In the genomic region with DNA sequence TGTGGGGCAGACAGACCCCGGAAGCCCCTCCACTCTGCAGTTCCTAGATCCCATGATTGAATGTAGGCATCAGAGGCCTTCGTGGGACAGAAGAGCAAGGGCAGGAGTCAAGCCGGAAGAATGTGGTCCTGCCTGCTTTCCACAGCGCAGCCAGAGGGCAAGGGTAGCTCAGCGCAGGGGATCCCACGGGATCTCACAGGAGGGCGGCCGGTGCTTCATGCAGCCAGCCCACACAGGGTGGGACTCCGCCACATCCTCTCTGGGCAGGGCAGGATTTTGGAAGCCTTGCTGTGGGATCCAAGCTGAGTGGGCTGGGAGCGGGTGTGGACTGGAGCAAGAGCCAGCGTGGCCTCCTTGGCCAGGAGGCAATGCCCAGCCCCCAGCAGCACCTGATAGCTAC, we compare ENCODE assay signal across 24 cellular contexts. TPM values are rescaled to one million over a fixed set of nuclear protein-coding genes. Genes with fewer than 3 reads are reported as not detected.
DNase-seq lines count a peak whose midpoint lies in the region; ATAC-seq and TF ChIP-seq lines count a peak whose summit lies in the region.
"Had no signal": no experiment of that assay in that cellular context is flagged by ENCODE, and none has a peak within 500 bp of the region (broad histone marks: within the 10 kb centered on the region; RNA-seq: fewer than 3 reads in every experiment).

No MANE protein-coding gene starts in this region.

- H3K27ac ChIP-seq in HEK293 (ENCODE audit: extremely low read depth, low read depth, low read length) (no peak overlapping the region), trophoblast cell (ENCODE audit: low read depth, low read length) (no peak overlapping the region), tibial nerve (no peak overlapping the region)
- H3K27ac ChIP-seq: C4-2B, KMS-11, PC-9, SK-N-MC had no signal

- no peak for TF ChIP-seq POLR2A in tibial nerve (IDR thresholded peaks at IDR 0.05)

- no peak overlapping the region for H3K4me3 ChIP-seq in HEK293 (ENCODE audit: low read depth, low read length)
- H3K4me3 ChIP-seq in fibroblast of the aortic adventitia (ENCODE audit: low read depth, low read length): no peak overlapping the region
- H3K4me3 ChIP-seq in trophoblast cell (ENCODE audit: low read depth, low read length): no peak overlapping the region
- H3K4me3 ChIP-seq in tibial nerve: no peak overlapping the region
- H3K4me3 ChIP-seq: PC-9, SK-N-MC had no signal

- no peaks in the 10 kb centered on the region for H3K9me3 ChIP-seq in HEK293 (ENCODE audit: control insufficient read depth, insufficient read depth, low read depth, low read length)
- peaks cover 7% of the 10 kb centered on the region for H3K9me3 ChIP-seq in trophoblast cell (ENCODE audit: insufficient read depth, low read depth, low read length)
- no peaks in the 10 kb centered on the region for H3K9me3 ChIP-seq in tibial nerve
- H3K9me3 ChIP-seq: Caco-2 had no signal

- H3K79me2 ChIP-seq in trophoblast cell (ENCODE audit: control insufficient read depth, insufficient read depth, low read length, poor library complexity): no peaks in the 10 kb centered on the region

- H2BK120ac ChIP-seq in trophoblast cell (ENCODE audit: insufficient read depth, low read length, poor library complexity): no peak overlapping the region

- H3K4me2 ChIP-seq in trophoblast cell (ENCODE audit: low read length): peak overlapping the region; percentile 40
- H3K4me2 ChIP-seq: KMS-11, PC-9 had no signal

- TF ChIP-seq CTCF in HEK293 (tag by site-specific recombination; IDR thresholded peaks at IDR 0.05) (no peak), fibroblast of the aortic adventitia (IDR thresholded peaks at IDR 0.05; ENCODE audit: insufficient read depth, low read length) (no peak), tibial nerve (IDR thresholded peaks at IDR 0.05) (no peak)

- no peaks in the 10 kb centered on the region for H3K27me3 ChIP-seq in trophoblast cell (ENCODE audit: insufficient read depth, low read length)
- H3K27me3 ChIP-seq in tibial nerve: no peaks in the 10 kb centered on the region

- H3K4me1 ChIP-seq in HEK293 (ENCODE audit: control insufficient read depth, insufficient read depth, low read length) (no peaks in the 10 kb centered on the region), trophoblast cell (ENCODE audit: control insufficient read depth in 1 of 2, insufficient read depth in 2 of 2, low read length in 2 of 2) (peaks cover 11 to 12% of the 10 kb centered on the region in 2 experiments), tibial nerve (peaks cover 0 to 9% (median 0%) of the 10 kb centered on the region in 4 donors)

- H2AFZ ChIP-seq in trophoblast cell (ENCODE audit: insufficient read depth, low read length, poor library complexity): no peak overlapping the region
- H2AFZ ChIP-seq: PC-9 had no signal

- no peak overlapping the region for H4K12ac ChIP-seq in trophoblast cell (ENCODE audit: low read depth, low read length)

- no CpG with 5 or more reads among the region's 11 CpGs for WGBS in trophoblast cell (ENCODE audit: extremely low coverage, insufficient coverage, insufficient read length)
- WGBS in tibial nerve, 2 donors: 58 to 75% methylated on average over 10 to 11 of the region's 11 CpGs

- H3K14ac ChIP-seq in trophoblast cell (ENCODE audit: low read length): no peak overlapping the region

- H2BK5ac ChIP-seq in trophoblast cell (ENCODE audit: low read depth, low read length, poor library complexity): no peak overlapping the region

- no peak overlapping the region for H4K8ac ChIP-seq in trophoblast cell (ENCODE audit: low read depth, low read length)

- no peak for TF ChIP-seq EP300 in tibial nerve (IDR thresholded peaks at IDR 0.05)

- H2AK5ac ChIP-seq in trophoblast cell (ENCODE audit: low read length): no peak overlapping the region

- CTCF ChIA-PET in HEK293 (lab: Yijun Ruan, JAX): interaction anchor here (1.2 kb wide), 1 partner anchor 8 kb away, joined by 3 read pairs; no protein-coding TSS in a partner anchor

- H2BK12ac ChIP-seq in trophoblast cell (ENCODE audit: low read length): no peak overlapping the region

- DNase-seq in ELF-1 (ENCODE audit: low read depth, low spot score) (peak; percentile 63), fibroblast of the aortic adventitia (ENCODE audit: low read depth) (peak; percentile 8), trophoblast cell (peak; percentile 71 to 80), tibial nerve (ENCODE audit: low spot score in 2 of 2) (no peak), NCI-H345 treated with DMSO at 0.1 percent for 48 hours (lab: John Stamatoyannopoulos, UW; ENCODE audit: unreplicated experiment) (no peak)
- DNase-seq: CD8-positive, alpha-beta T cell; DMS 273 treated with DMSO at 0.1 percent for 48 hours; DMS79; EL; GF-D8; HFFc6; MM.1S; NCI-H2029 treated with DMSO at 0.1 percent for 48 hours; NCI-H526 treated with DMSO at 0.1 percent for 48 hours; PC-9; SIG-M5 had no signal

- POLR2A ChIA-PET in HEK293 (lab: Yijun Ruan, JAX): no interaction called here

- peaks cover 2% of the 10 kb centered on the region for H3K79me1 ChIP-seq in trophoblast cell (ENCODE audit: low read length)

- no peak for ATAC-seq in HG03439 (IDR thresholded peaks at IDR 0.05; ENCODE audit: unreplicated experiment)
- ATAC-seq: CD8-positive, alpha-beta T cell had no signal

- H3K23ac ChIP-seq in trophoblast cell (ENCODE audit: low read length): no peak overlapping the region

- H4K91ac ChIP-seq in trophoblast cell (ENCODE audit: low read depth, low read length): no peak overlapping the region

- H3K9ac ChIP-seq in trophoblast cell (ENCODE audit: low read length): no peak overlapping the region
- H3K9ac ChIP-seq: KMS-11 had no signal

- no peak overlapping the region for H3K18ac ChIP-seq in trophoblast cell (ENCODE audit: low read length)

- H3K36me3 ChIP-seq in HEK293 (ENCODE audit: control insufficient read depth in 2 of 2, insufficient read depth in 1 of 2, low read length in 2 of 2) (peaks cover 0 to 68% of the 10 kb centered on the region in 2 experiments; a peak in 2 of 3 replicates), trophoblast cell (ENCODE audit: control insufficient read depth in 1 of 2, insufficient read depth in 2 of 2, low read length in 2 of 2) (peaks cover 5 to 11% of the 10 kb centered on the region in 2 experiments), tibial nerve (peaks cover 0 to 79% (median 0%) of the 10 kb centered on the region in 3 donors)

- H3K4ac ChIP-seq in trophoblast cell (ENCODE audit: low read depth, low read length): no peak overlapping the region

TF ChIP-seq in HEK293, 187 proteins besides CTCF, POLR2A, EP300 and RAD21:
- no peak for TF ChIP-seq SP3 (tag by site-specific recombination; IDR thresholded peaks at IDR 0.05)
- TF ChIP-seq EGR2 (tag by site-specific recombination; IDR thresholded peaks at IDR 0.05; ENCODE audit: low read depth): peak; percentile 46
- TF ChIP-seq ZNF157 (tag by site-specific recombination; IDR thresholded peaks at IDR 0.05): no peak

RNA-seq across cellular contexts. Expression of gene KATNB1, which starts 13.0 kb away (rescaled TPM):
- total RNA-seq in fibroblast of the aortic adventitia (ENCODE audit: low replicate concordance) (8.3 and 23.7 TPM in 2 replicates), tibial nerve (10 to 100 TPM; 21.0 to 36.8 (median 27.5) TPM)
- 7.0 and 7.9 TPM in 2 replicates for polyA plus RNA-seq in trophoblast cell (2013)

RNA-seq across cellular contexts. Expression of gene KIFC3, which starts 53.7 kb away (rescaled TPM):
- total RNA-seq in fibroblast of the aortic adventitia (ENCODE audit: low replicate concordance) (23.0 and 32.8 TPM in 2 replicates), tibial nerve (10 to 100 TPM; 50.9 to 87.0 (median 60.2) TPM)
- polyA plus RNA-seq in trophoblast cell (2013): 14.9 and 15.9 TPM in 2 replicates

RNA-seq across cellular contexts. Expression of gene DRC7, which starts 54.0 kb away (rescaled TPM):
- total RNA-seq in fibroblast of the aortic adventitia (ENCODE audit: low replicate concordance) (0.09 TPM in 1 of 2 replicates, not detected in the other), tibial nerve (1 to 10 TPM in 1 of 4 donors, under 1 TPM in 1, not detected in 2; 0.22 to 2.1 TPM)
- 0.06 and 0.19 TPM in 2 replicates for polyA plus RNA-seq in trophoblast cell (2013)
- total RNA-seq: CD8-positive, alpha-beta T cell; HFFc6; NCI-H460; RPMI7951 had no signal

Comparison
In these comparisons a context has a peak if more than half of its experiments do, and no peak if none do; other contexts are left out.
1. DNase-seq: peak in ELF-1 (single experiment), fibroblast of the aortic adventitia (single experiment) and trophoblast cell (2 of 2); none in tibial nerve (0 of 2) and NCI-H345 treated with DMSO at 0.1 percent for 48 hours (single experiment).